Comparison of ENCODE assay signal across 18 cellular contexts in genomic region chr2:105674859-105675541, GRCh38.
DNase-seq lines count a peak whose midpoint lies in the region; ATAC-seq, FAIRE-seq and TF ChIP-seq lines count a peak whose summit lies in the region.
"Had no signal": no experiment of that assay in that cellular context is flagged by ENCODE, and none has a peak within 500 bp of the region (broad histone marks: within the 10 kb centered on the region; RNA-seq: fewer than 3 reads in every experiment).

No MANE protein-coding gene starts in this region.

- no peak overlapping the region for H2AFZ ChIP-seq in H1 (ENCODE audit: low read length)

- H3K18ac ChIP-seq in H1 (ENCODE audit: extremely low read depth, low read length) = peak overlapping the region; percentile 29; the same call in 1 of the 2 replicates

- no peak overlapping the region for H3K27ac ChIP-seq in CD4-positive, alpha-beta T cell (ENCODE audit: low read depth, low read length)
- H3K27ac ChIP-seq in H1 (ENCODE audit: low read depth, low read length) = no peak overlapping the region
- H3K27ac ChIP-seq: cardiac muscle cell, HL-60, KMS-11, SK-N-MC, tibial nerve had no signal

- H3K23me2 ChIP-seq in H1 (ENCODE audit: low read depth, low read length) = no peaks in the 10 kb centered on the region

- no peak overlapping the region for H3K9ac ChIP-seq in H1 (replicated peaks in 1 of 4; ENCODE audit: extremely low read depth in 1 of 4, low read depth in 3 of 4, low read length in 3 of 4)
- H3K9ac ChIP-seq: KMS-11 had no signal

- peak in 1 of 10 experiments; percentile 12 for DNase-seq in CD4-positive, alpha-beta T cell
- peak; percentile 39 for DNase-seq in activated CD4-positive, CD25-positive, alpha-beta regulatory T cell treated with anti-CD3 and anti-CD28 coated beads, Interleukin-2, amount 50 U/mL, for 72 hours
- DNase-seq in H1 (ENCODE audit: low read depth in 1 of 2, low spot score in 2 of 2) (peak in 1 of 2 experiments; percentile 19), NCI-H2107 treated with DMSO at 0.1 percent for 48 hours (lab: John Stamatoyannopoulos, UW; ENCODE audit: unreplicated experiment) (no peak), NCI-H446 (lab: John Stamatoyannopoulos, UW) (no peak)
- DNase-seq in stimulated activated CD4-positive, alpha-beta T cell treated with anti-CD3 and anti-CD28 coated beads, Interleukin-2, amount 100 ng/mL, for 24 hours = peak; percentile 26 to 58
- DNase-seq: DND-41; effector CD8-positive, alpha-beta T cell; natural killer cell; NCI-H1105; NCI-H345 had no signal

- no peaks in the 10 kb centered on the region for H3K9me3 ChIP-seq in CD4-positive, alpha-beta T cell (ENCODE audit: control insufficient read depth, low read length)
- H3K9me3 ChIP-seq in H1 (ENCODE audit: insufficient read depth in 2 of 2, low read depth in 1 of 2, low read length in 1 of 2) = no peaks in the 10 kb centered on the region
- H3K9me3 ChIP-seq: tibial nerve had no signal

- CTCF ChIA-PET in CD4-positive, alpha-beta T cell (lab: Charles Lee) = interaction anchor here (0.6 kb wide), 1 partner anchor 69 kb away, joined by 4 read pairs; no protein-coding TSS in a partner anchor
- CTCF ChIA-PET in H1 (lab: Charles Lee; ENCODE audit: partially characterized antibody) = no interaction called here

- H3K9me3 Mint-ChIP-seq in CD4-positive, alpha-beta T cell = no peaks in the 10 kb centered on the region
- H3K9me3 Mint-ChIP-seq: natural killer cell had no signal

- no peak overlapping the region for H2BK5ac ChIP-seq in H1 (ENCODE audit: low read depth, low read length)

- no peak overlapping the region for H3K14ac ChIP-seq in H1 (ENCODE audit: insufficient read length)

- no peak for TF ChIP-seq RAD21 in H1 (IDR thresholded peaks at IDR 0.05 in 1 of 2, conservative IDR thresholded peaks at IDR 0.05 in 1 of 2; ENCODE audit: low read depth in 2 of 2, low read length in 2 of 2)

- no peak overlapping the region for H3K27ac Mint-ChIP-seq in CD4-positive, alpha-beta T cell
- H3K27ac Mint-ChIP-seq: natural killer cell had no signal

- H3K4me1 ChIP-seq in H1 (replicated peaks in 1 of 4; ENCODE audit: control insufficient read depth in 3 of 4, insufficient read depth in 4 of 4, low read length in 3 of 4) = no peaks in the 10 kb centered on the region

- no peak overlapping the region for H3K4me3 ChIP-seq in H1 (ENCODE audit: extremely low read depth in 1 of 4, insufficient read depth in 2 of 4, low read depth in 3 of 4, low read length in 4 of 4)
- H3K4me3 ChIP-seq: cardiac muscle cell, SK-N-MC, tibial nerve had no signal

- POLR2A ChIA-PET in CD4-positive, alpha-beta T cell (lab: Charles Lee) = no interaction called here
- POLR2A ChIA-PET in H1 (lab: Charles Lee; ENCODE audit: partially characterized antibody) = no interaction called here

- no peak overlapping the region for H3K4me3 Mint-ChIP-seq in CD4-positive, alpha-beta T cell
- H3K4me3 Mint-ChIP-seq: natural killer cell had no signal

- no peak overlapping the region for H4K8ac ChIP-seq in H1 (ENCODE audit: extremely low read depth, insufficient read depth, low read length)

- H3K4ac ChIP-seq in H1 (replicated peaks; ENCODE audit: insufficient read length, low read depth, low read length) = no peak overlapping the region

- ATAC-seq in CD4-positive, alpha-beta T cell (ENCODE audit: poor library complexity) = peak; percentile 60
- ATAC-seq in HG03442 (IDR thresholded peaks at IDR 0.05; ENCODE audit: unreplicated experiment) (no peak), GM21786 (IDR thresholded peaks at IDR 0.05; ENCODE audit: unreplicated experiment) (no peak)
- ATAC-seq: natural killer cell had no signal

- H3K36me3 ChIP-seq in H1 (ENCODE audit: control insufficient read depth in 2 of 4, insufficient read depth in 4 of 4, low read length in 3 of 4) = no peaks in the 10 kb centered on the region
- H3K36me3 ChIP-seq: cardiac muscle cell, tibial nerve had no signal

- H3K36me3 Mint-ChIP-seq in CD4-positive, alpha-beta T cell (ENCODE audit: low read depth) = no peaks in the 10 kb centered on the region
- H3K36me3 Mint-ChIP-seq: natural killer cell had no signal

- H3K56ac ChIP-seq in H1 (replicated peaks; ENCODE audit: insufficient read length, low read depth, low read length) = no peak overlapping the region

- H2BK20ac ChIP-seq in H1 (ENCODE audit: low read length) = no peak overlapping the region

- no peak for TF ChIP-seq EP300 in H1 (IDR thresholded peaks at IDR 0.05; ENCODE audit: borderline replicate concordance in 1 of 2, low read depth in 2 of 2, low read length in 2 of 2)

- no peaks in the 10 kb centered on the region for H3K79me2 ChIP-seq in H1 (ENCODE audit: control insufficient read depth in 1 of 2, insufficient read depth in 2 of 2, low read length in 2 of 2)

- no peak for FAIRE-seq in H1 (lab: Jason Lieb, UNC)

- H3K4me1 Mint-ChIP-seq in CD4-positive, alpha-beta T cell (ENCODE audit: low read depth) = peaks cover 8% of the 10 kb centered on the region
- H3K4me1 Mint-ChIP-seq: natural killer cell had no signal

- no peaks in the 10 kb centered on the region for H3K27me3 ChIP-seq in CD4-positive, alpha-beta T cell (ENCODE audit: control insufficient read depth, insufficient read depth, low read length)
- no peaks in the 10 kb centered on the region; a peak in 2 of 7 replicates for H3K27me3 ChIP-seq in H1 (replicated peaks in 1 of 4; ENCODE audit: control insufficient read depth in 3 of 4, extremely low read depth in 1 of 4, insufficient read depth in 3 of 4, low read length in 3 of 4)
- H3K27me3 ChIP-seq: cardiac muscle cell, tibial nerve had no signal

- no peak overlapping the region for H2BK12ac ChIP-seq in H1 (ENCODE audit: low read depth, low read length)

- 93% methylated on average over 10 of the region's 10 CpGs; no CpG with 5 or more reads in 1 of the 2 experiments for WGBS in H1 (ENCODE audit: extremely low coverage in 1 of 2, insufficient coverage in 1 of 2, insufficient read length in 1 of 2, insufficient replicate concordance in 2 of 2, low coverage in 1 of 2, low lambda C conversion rate in 2 of 2, missing lambda C conversion rate in 1 of 2), 2 experiments

- H3K4me2 ChIP-seq in H1 (ENCODE audit: insufficient read depth in 1 of 2, low read depth in 2 of 2, low read length in 2 of 2) = no peak overlapping the region
- H3K4me2 ChIP-seq: KMS-11 had no signal

- intact Hi-C loops in CD4-positive, alpha-beta T cell (cut with DNase I, micrococcal nuclease) = no loop called here

- no peak overlapping the region for H2BK15ac ChIP-seq in H1 (ENCODE audit: low read length)

- no peak overlapping the region for H2BK120ac ChIP-seq in H1 (replicated peaks; ENCODE audit: low read depth, low read length)

- H4K91ac ChIP-seq in H1 (replicated peaks; ENCODE audit: insufficient read length, low read length) = no peak overlapping the region

- no peak overlapping the region for H2AK5ac ChIP-seq in H1 (ENCODE audit: low read depth, low read length)

- TF ChIP-seq CTCF in CD4-positive, alpha-beta T cell (IDR thresholded peaks at IDR 0.05) = no peak
- TF ChIP-seq CTCF in H1 (IDR thresholded peaks at IDR 0.05; ENCODE audit: control extremely low read depth in 1 of 3, insufficient read depth in 1 of 3, low read depth in 1 of 3, low read length in 3 of 3) = no peak

- no peak for TF ChIP-seq POLR2A in H1 (IDR thresholded peaks at IDR 0.05; ENCODE audit: control extremely low read depth in 1 of 2, low read depth in 2 of 2, low read length in 2 of 2)

- H4K20me1 ChIP-seq in H1 (replicated peaks in 1 of 2; ENCODE audit: control insufficient read depth in 1 of 2, insufficient read depth in 2 of 2, low read length in 2 of 2) = no peaks in the 10 kb centered on the region

- no peaks in the 10 kb centered on the region for H3K27me3 Mint-ChIP-seq in CD4-positive, alpha-beta T cell

- H3K79me1 ChIP-seq in H1 (ENCODE audit: low read depth, low read length) = no peaks in the 10 kb centered on the region

- no peak overlapping the region for H3K23ac ChIP-seq in H1 (ENCODE audit: insufficient read length)

- H4K5ac ChIP-seq in H1 (ENCODE audit: insufficient read length, low read depth, low read length) = no peak overlapping the region

TF ChIP-seq in H1, 55 proteins besides CTCF, POLR2A, EP300 and RAD21:
- TF ChIP-seq ATF2 (IDR thresholded peaks at IDR 0.05; ENCODE audit: low read length) (no peak), ZNF274 (IDR thresholded peaks at IDR 0.05; ENCODE audit: borderline replicate concordance, extremely low read depth, low read length) (no peak), ASH2L (IDR thresholded peaks at IDR 0.05; ENCODE audit: low read length) (no peak), ATF3 (IDR thresholded peaks at IDR 0.05; ENCODE audit: insufficient read depth, low read depth, low read length) (no peak), KDM5A (IDR thresholded peaks at IDR 0.05; ENCODE audit: low read length) (no peak), EGR1 (IDR thresholded peaks at IDR 0.05; ENCODE audit: borderline replicate concordance, low read depth, low read length) (no peak), CHD1 (IDR thresholded peaks at IDR 0.05; ENCODE audit: low read depth, low read length) (no peak), E2F6 (IDR thresholded peaks at IDR 0.05) (no peak)

Comparison
In these comparisons a context has a peak if more than half of its experiments do, and no peak if none do; other contexts are left out.
1. DNase-seq: peak in activated CD4-positive, CD25-positive, alpha-beta regulatory T cell treated with anti-CD3 and anti-CD28 coated beads, Interleukin-2, amount 50 U/mL, for 72 hours (single experiment) and stimulated activated CD4-positive, alpha-beta T cell treated with anti-CD3 and anti-CD28 coated beads, Interleukin-2, amount 100 ng/mL, for 24 hours (2 of 2); none in NCI-H2107 treated with DMSO at 0.1 percent for 48 hours (single experiment) and NCI-H446 (0 of 2).